Comparison of ENCODE assay signal across 31 cellular contexts in genomic region chr15:48020166-48020565, GRCh38.
DNase-seq lines count a peak whose midpoint lies in the region; ATAC-seq and TF ChIP-seq lines count a peak whose summit lies in the region.
"Had no signal": no experiment of that assay in that cellular context is flagged by ENCODE, and none has a peak within 500 bp of the region (broad histone marks: within the 10 kb centered on the region; RNA-seq: fewer than 3 reads in every experiment).

No MANE protein-coding gene starts in this region.

- no peak overlapping the region for H3K27ac Mint-ChIP-seq in T-helper 2 cell treated with Interferon-gamma antibody and Interleukin-4, amounts not matched to agents 5 μg/mL and 100 μg/mL, for 36 hours
- no peak overlapping the region for H3K27ac Mint-ChIP-seq in CD8-positive, alpha-beta memory T cell
- H3K27ac Mint-ChIP-seq: activated CD8-positive, alpha-beta T cell treated with anti-CD3 and anti-CD28 coated beads, Interleukin-2, amount 10 ng/mL, durations not matched to agents 7 days and 5 days; activated naive CD4-positive, alpha-beta T cell treated with anti-CD3 and anti-CD28 coated beads for 36 hours; CD14-positive monocyte; effector memory CD8-positive, alpha-beta T cell; H9; memory B cell; stimulated activated naive B cell treated with anti-CD40 and anti-IgM and Interleukin-4, amounts not matched to agents 10 μg/mL and 1 μg/mL and 100 μg/mL, for 72 hours had no signal

- H3K4me2 ChIP-seq in mammary epithelial cell (ENCODE audit: insufficient read depth, low read depth, low read length): no peak overlapping the region
- H3K4me2 ChIP-seq: PC-9 had no signal

- H3K4me3 Mint-ChIP-seq in T-helper 2 cell treated with Interferon-gamma antibody and Interleukin-4, amounts not matched to agents 5 μg/mL and 100 μg/mL, for 36 hours: no peak overlapping the region
- H3K4me3 Mint-ChIP-seq in CD8-positive, alpha-beta memory T cell: no peak overlapping the region
- H3K4me3 Mint-ChIP-seq: activated CD8-positive, alpha-beta T cell treated with anti-CD3 and anti-CD28 coated beads, Interleukin-2, amount 10 ng/mL, durations not matched to agents 7 days and 5 days; activated naive CD4-positive, alpha-beta T cell treated with anti-CD3 and anti-CD28 coated beads for 36 hours; CD14-positive monocyte; central memory CD8-positive, alpha-beta T cell; effector memory CD8-positive, alpha-beta T cell; H9; memory B cell; neural crest cell; stimulated activated naive B cell treated with anti-CD40 and anti-IgM and Interleukin-4, amounts not matched to agents 10 μg/mL and 1 μg/mL and 100 μg/mL, for 72 hours had no signal

- H2AFZ ChIP-seq in mammary epithelial cell (ENCODE audit: low read depth, low read length): no peak overlapping the region
- H2AFZ ChIP-seq: PC-9 had no signal

- H3K36me3 ChIP-seq in CD8-positive, alpha-beta memory T cell (ENCODE audit: insufficient read depth, low read length): no peaks in the 10 kb centered on the region
- H3K36me3 ChIP-seq in mammary epithelial cell (ENCODE audit: insufficient read depth, low read length): no peaks in the 10 kb centered on the region
- H3K36me3 ChIP-seq: adrenal gland, ovary, upper lobe of left lung had no signal

- no peaks in the 10 kb centered on the region for H3K9me3 Mint-ChIP-seq in T-helper 2 cell treated with Interferon-gamma antibody and Interleukin-4, amounts not matched to agents 5 μg/mL and 100 μg/mL, for 36 hours
- peaks cover 0 to 2% (median 0%) of the 10 kb centered on the region in 5 donors for H3K9me3 Mint-ChIP-seq in CD8-positive, alpha-beta memory T cell
- H3K9me3 Mint-ChIP-seq: activated naive CD4-positive, alpha-beta T cell treated with anti-CD3 and anti-CD28 coated beads for 36 hours; H9; neural crest cell had no signal

- H3K27me3 Mint-ChIP-seq in T-helper 2 cell treated with Interferon-gamma antibody and Interleukin-4, amounts not matched to agents 5 μg/mL and 100 μg/mL, for 36 hours (ENCODE audit: low read depth): no peaks in the 10 kb centered on the region
- no peaks in the 10 kb centered on the region for H3K27me3 Mint-ChIP-seq in CD8-positive, alpha-beta memory T cell
- H3K27me3 Mint-ChIP-seq: central memory CD8-positive, alpha-beta T cell; effector memory CD8-positive, alpha-beta T cell; stimulated activated naive B cell treated with anti-CD40 and anti-IgM and Interleukin-4, amounts not matched to agents 10 μg/mL and 1 μg/mL and 100 μg/mL, for 72 hours had no signal

- BruUV-seq in mammary epithelial cell (replicated peaks; lab: Mats Ljungman, UMichigan): no TSS peak

- H3K4me3 ChIP-seq in CD8-positive, alpha-beta memory T cell (ENCODE audit: low read length): no peak overlapping the region
- no peak overlapping the region for H3K4me3 ChIP-seq in mammary epithelial cell (replicated peaks in 1 of 3; ENCODE audit: insufficient read depth in 1 of 3, low read depth in 2 of 3, low read length in 3 of 3)
- H3K4me3 ChIP-seq: adrenal gland, ovary, PC-9, upper lobe of left lung had no signal

- H3K79me2 ChIP-seq in mammary epithelial cell (ENCODE audit: insufficient read depth, low read length): no peaks in the 10 kb centered on the region

- TF ChIP-seq CTCF in mammary epithelial cell (conservative IDR thresholded peaks at IDR 0.05 in 1 of 2, IDR thresholded peaks at IDR 0.05 in 1 of 2; ENCODE audit: extremely low read depth in 1 of 2, insufficient read depth in 1 of 2, low read depth in 1 of 2, low read length in 2 of 2): no peak

- no peaks in the 10 kb centered on the region for H3K4me1 ChIP-seq in CD8-positive, alpha-beta memory T cell (ENCODE audit: insufficient read depth, low read length)
- peaks cover 13% of the 10 kb centered on the region for H3K4me1 ChIP-seq in mammary epithelial cell (ENCODE audit: insufficient read depth, low read length)
- H3K4me1 ChIP-seq: adrenal gland had no signal

- WGBS in mammary epithelial cell (ENCODE audit: low coverage, missing lambda C conversion rate): 68% methylated on average over 6 of the region's 6 CpGs

- no peaks in the 10 kb centered on the region for H4K20me1 ChIP-seq in mammary epithelial cell (ENCODE audit: insufficient read depth, low read length)

- no peaks in the 10 kb centered on the region for H3K9me3 ChIP-seq in CD8-positive, alpha-beta memory T cell (ENCODE audit: low read length)
- no peaks in the 10 kb centered on the region for H3K9me3 ChIP-seq in mammary epithelial cell (replicated peaks; ENCODE audit: insufficient read depth, low read length)
- H3K9me3 ChIP-seq: adrenal gland, ovary, upper lobe of left lung had no signal

- CTCF ChIA-PET in CD8-positive, alpha-beta memory T cell (lab: Charles Lee): no interaction called here
- CTCF ChIA-PET in mammary epithelial cell (lab: Charles Lee; ENCODE audit: low non-redundant PET): no interaction called here

- H3K4me1 Mint-ChIP-seq in T-helper 2 cell treated with Interferon-gamma antibody and Interleukin-4, amounts not matched to agents 5 μg/mL and 100 μg/mL, for 36 hours (ENCODE audit: low read depth): peaks cover 4% of the 10 kb centered on the region
- H3K4me1 Mint-ChIP-seq in CD8-positive, alpha-beta memory T cell: no peaks in the 10 kb centered on the region
- H3K4me1 Mint-ChIP-seq: CD14-positive monocyte; central memory CD8-positive, alpha-beta T cell; memory B cell; neural crest cell; stimulated activated naive B cell treated with anti-CD40 and anti-IgM and Interleukin-4, amounts not matched to agents 10 μg/mL and 1 μg/mL and 100 μg/mL, for 72 hours had no signal

- dilution Hi-C loops in mammary epithelial cell (cut with HindIII; ENCODE audit: low sequenced_read_pairs): no loop called here

- ATAC-seq in HG02884 (IDR thresholded peaks at IDR 0.05; ENCODE audit: unreplicated experiment) (peak; percentile 69), GM21825 (IDR thresholded peaks at IDR 0.05; ENCODE audit: unreplicated experiment) (no peak), GM18519 (IDR thresholded peaks at IDR 0.05; ENCODE audit: low FRiP score, unreplicated experiment) (no peak)
- ATAC-seq: activated CD8-positive, alpha-beta T cell treated with anti-CD3 and anti-CD28 coated beads, Interleukin-2, amount 10 ng/mL, durations not matched to agents 7 days and 5 days; effector memory CD8-positive, alpha-beta T cell; left colon; stimulated activated naive B cell treated with anti-CD40 and anti-IgM and Interleukin-4, amounts not matched to agents 10 μg/mL and 1 μg/mL and 100 μg/mL, for 72 hours had no signal

- peak; percentile 11 for DNase-seq in T-helper 2 cell treated with Interferon-gamma antibody and Interleukin-4, amounts not matched to agents 5 μg/mL and 100 μg/mL, for 36 hours (ENCODE audit: low spot score)
- no peak for DNase-seq in T-helper 2 cell
- peak; percentile 80 for DNase-seq in OCI-M1 (lab: John Stamatoyannopoulos, UW)
- no peak for DNase-seq in CD8-positive, alpha-beta memory T cell
- DNase-seq in mammary epithelial cell: no peak
- DNase-seq: activated CD4-positive, alpha-beta T cell treated with anti-CD3 and anti-CD28 coated beads for 4 hours; activated CD8-positive, alpha-beta T cell treated with anti-CD3 and anti-CD28 coated beads, Interleukin-2, amount 10 ng/mL, durations not matched to agents 7 days and 5 days; activated naive CD4-positive, alpha-beta T cell treated with anti-CD3 and anti-CD28 coated beads for 36 hours; adrenal gland; Calu3; effector memory CD8-positive, alpha-beta T cell; H9; KG1; left colon; NCI-H1092 treated with DMSO at 0.1 percent for 48 hours; NCI-H1694 treated with DMSO at 0.1 percent for 48 hours; NCI-H510A; ovary; PC-9; SHP77 treated with DMSO at 0.1 percent for 48 hours; stimulated activated naive B cell treated with anti-CD40 and anti-IgM and Interleukin-4, amounts not matched to agents 10 μg/mL and 1 μg/mL and 100 μg/mL, for 72 hours; T-helper 9 cell; upper lobe of left lung had no signal

- intact Hi-C loops in mammary epithelial cell (cut with micrococcal nuclease): no loop called here

- H3K9ac ChIP-seq in mammary epithelial cell (ENCODE audit: insufficient read depth, low read length): no peak overlapping the region

- in situ Hi-C loops in mammary epithelial cell (cut with MboI; ENCODE audit: low sequenced_read_pairs in 2 of 2): no loop called here

- POLR2A ChIA-PET in CD8-positive, alpha-beta memory T cell (lab: Charles Lee): no interaction called here

- no peaks in the 10 kb centered on the region for H3K36me3 Mint-ChIP-seq in T-helper 2 cell treated with Interferon-gamma antibody and Interleukin-4, amounts not matched to agents 5 μg/mL and 100 μg/mL, for 36 hours (ENCODE audit: low read depth)
- H3K36me3 Mint-ChIP-seq in CD8-positive, alpha-beta memory T cell: no peaks in the 10 kb centered on the region
- H3K36me3 Mint-ChIP-seq: CD14-positive monocyte; memory B cell; stimulated activated naive B cell treated with anti-CD40 and anti-IgM and Interleukin-4, amounts not matched to agents 10 μg/mL and 1 μg/mL and 100 μg/mL, for 72 hours had no signal

- no peak overlapping the region for H3K27ac ChIP-seq in CD8-positive, alpha-beta memory T cell (ENCODE audit: low read depth, low read length)
- H3K27ac ChIP-seq in mammary epithelial cell (ENCODE audit: insufficient read depth, low read depth, low read length): no peak overlapping the region
- H3K27ac ChIP-seq: adrenal gland, ovary, PC-9, upper lobe of left lung, VCaP had no signal

- peaks cover 4% of the 10 kb centered on the region for H3K27me3 ChIP-seq in CD8-positive, alpha-beta memory T cell (ENCODE audit: insufficient read depth, low read length, poor library complexity, severe bottlenecking)
- no peaks in the 10 kb centered on the region for H3K27me3 ChIP-seq in mammary epithelial cell (ENCODE audit: insufficient read depth, low read length)
- H3K27me3 ChIP-seq: adrenal gland, ovary, upper lobe of left lung had no signal

Comparison
In these comparisons a context has a peak if more than half of its experiments do, and no peak if none do; other contexts are left out.
1. DNase-seq: peak in T-helper 2 cell treated with Interferon-gamma antibody and Interleukin-4, amounts not matched to agents 5 μg/mL and 100 μg/mL, for 36 hours (single experiment) and OCI-M1 (single experiment); none in T-helper 2 cell (0 of 5), CD8-positive, alpha-beta memory T cell (0 of 5) and mammary epithelial cell (single experiment).